In genomic region chr2:64582774-64583340, GRCh38 we compare ENCODE assay signal across 11 cellular contexts.
DNase-seq lines count a peak whose midpoint lies in the region; ATAC-seq and FAIRE-seq lines count a peak whose summit lies in the region.
"Had no signal": no experiment of that assay in that cellular context is flagged by ENCODE, and none has a peak within 500 bp of the region (broad histone marks: within the 10 kb centered on the region; RNA-seq: fewer than 3 reads in every experiment).

No MANE protein-coding gene starts in this region.

- no peak for DNase-seq in activated CD4-positive, CD25-positive, alpha-beta regulatory T cell (lab: John Stamatoyannopoulos, UW)
- no peak for DNase-seq in activated CD4-positive, alpha-beta T cell treated with anti-CD3 and anti-CD28 coated beads, Interleukin-2, amount 50 U/mL, for 1 hour
- DNase-seq in HPDE6-E6E7 (ENCODE audit: extremely low spot score): no peak
- DNase-seq: activated naive CD8-positive, alpha-beta T cell treated with anti-CD3 and anti-CD28 coated beads, Interleukin-2, amount 50 U/mL, for 24 hours; NCI-H1105; RPMI8226 had no signal

- ATAC-seq in GM19025 (IDR thresholded peaks at IDR 0.05; ENCODE audit: low read depth, unreplicated experiment) (peak; percentile 90), GM21786 (IDR thresholded peaks at IDR 0.05; ENCODE audit: unreplicated experiment) (peak; percentile 88), HG03196 (IDR thresholded peaks at IDR 0.05; ENCODE audit: unreplicated experiment) (peak; percentile 80)
- ATAC-seq: activated naive CD8-positive, alpha-beta T cell treated with anti-CD3 and anti-CD28 coated beads, Interleukin-2, amount 50 U/mL, for 24 hours; WTC11 had no signal

- peak; percentile 60 for FAIRE-seq in islet of Langerhans (lab: Jason Lieb, UNC)
